10 cellular contexts compared by ENCODE assay signal in genomic region chr11:45209480-45209879, GRCh38.
DNase-seq lines count a peak whose midpoint lies in the region; ATAC-seq and TF ChIP-seq lines count a peak whose summit lies in the region.
"Had no signal": no experiment of that assay in that cellular context is flagged by ENCODE, and none has a peak within 500 bp of the region (broad histone marks: within the 10 kb centered on the region; RNA-seq: fewer than 3 reads in every experiment).

No MANE protein-coding gene starts in this region.

- intact Hi-C loops in vagina (cut with DNase I), result loop anchor here (5.0 kb wide), 1 partner anchor 62 kb away; the partner anchor contains the start of gene PRDM11
- intact Hi-C loops in activated CD4-positive, alpha-beta T cell treated with anti-CD3 and anti-CD28 coated beads for 36 hours (cut with DNase I, micrococcal nuclease), result no loop called here

- H3K27ac ChIP-seq in iPS-20b (ENCODE audit: low read length) (no peak overlapping the region), rectal smooth muscle tissue (ENCODE audit: low read depth, low read length) (peak overlapping the region; percentile 93), vagina (peak overlapping the region; percentile 83)

- no peak for TF ChIP-seq CTCF in vagina (IDR thresholded peaks at IDR 0.05)

- no peak overlapping the region; the same call in 1 of the 2 replicates for H3K4me3 ChIP-seq in iPS-20b (ENCODE audit: low read length)
- no peak overlapping the region for H3K4me3 ChIP-seq in rectal smooth muscle tissue (ENCODE audit: low read length)
- peak overlapping the region; percentile 9 to 16 for H3K4me3 ChIP-seq in vagina

- no peaks in the 10 kb centered on the region for H3K36me3 Mint-ChIP-seq in activated CD4-positive, alpha-beta memory T cell treated with anti-CD3 and anti-CD28 coated beads, Interleukin-2, amount 10 ng/mL, durations not matched to agents 7 days and 5 days (ENCODE audit: low read depth)
- H3K36me3 Mint-ChIP-seq in activated CD4-positive, alpha-beta T cell treated with anti-CD3 and anti-CD28 coated beads for 36 hours (ENCODE audit: low read depth), result peaks cover 3% of the 10 kb centered on the region

- H3K27ac Mint-ChIP-seq in activated CD4-positive, alpha-beta memory T cell treated with anti-CD3 and anti-CD28 coated beads, Interleukin-2, amount 10 ng/mL, durations not matched to agents 7 days and 5 days, result no peak overlapping the region
- no peak overlapping the region for H3K27ac Mint-ChIP-seq in activated CD4-positive, alpha-beta T cell treated with anti-CD3 and anti-CD28 coated beads for 36 hours
- H3K27ac Mint-ChIP-seq: stimulated activated naive CD8-positive, alpha-beta T cell treated with anti-CD3 and anti-CD28 coated beads, Interleukin-15, Interleukin-2, amounts not matched to agents 100 ng/mL and 50 ng/mL, for 24 hours had no signal

- no peaks in the 10 kb centered on the region for H3K27me3 Mint-ChIP-seq in activated CD4-positive, alpha-beta memory T cell treated with anti-CD3 and anti-CD28 coated beads, Interleukin-2, amount 10 ng/mL, durations not matched to agents 7 days and 5 days
- no peaks in the 10 kb centered on the region for H3K27me3 Mint-ChIP-seq in activated CD4-positive, alpha-beta T cell treated with anti-CD3 and anti-CD28 coated beads for 36 hours
- H3K27me3 Mint-ChIP-seq: stimulated activated naive CD8-positive, alpha-beta T cell treated with anti-CD3 and anti-CD28 coated beads, Interleukin-15, Interleukin-2, amounts not matched to agents 100 ng/mL and 50 ng/mL, for 24 hours had no signal

- H3K4me1 Mint-ChIP-seq in activated CD4-positive, alpha-beta memory T cell treated with anti-CD3 and anti-CD28 coated beads, Interleukin-2, amount 10 ng/mL, durations not matched to agents 7 days and 5 days, result no peaks in the 10 kb centered on the region
- peaks cover 2% of the 10 kb centered on the region for H3K4me1 Mint-ChIP-seq in activated CD4-positive, alpha-beta T cell treated with anti-CD3 and anti-CD28 coated beads for 36 hours

- ATAC-seq in HG03139 (IDR thresholded peaks at IDR 0.05; ENCODE audit: unreplicated experiment), result no peak
- no peak for ATAC-seq in activated CD4-positive, alpha-beta T cell treated with anti-CD3 and anti-CD28 coated beads for 36 hours

- H3K9ac ChIP-seq in iPS-20b (ENCODE audit: low read depth, low read length), result peak overlapping the region; percentile 53; the same call in 1 of the 2 replicates
- no peak overlapping the region for H3K9ac ChIP-seq in rectal smooth muscle tissue (ENCODE audit: low read length)

- POLR2A ChIA-PET in activated CD4-positive, alpha-beta memory T cell treated with anti-CD3 and anti-CD28 coated beads, Interleukin-2, amount 10 ng/mL, durations not matched to agents 7 days and 5 days (lab: Charles Lee), result no interaction called here
- POLR2A ChIA-PET in activated CD4-positive, alpha-beta T cell treated with anti-CD3 and anti-CD28 coated beads for 36 hours (lab: Charles Lee), result no interaction called here

- no peaks in the 10 kb centered on the region for H3K9me3 Mint-ChIP-seq in activated CD4-positive, alpha-beta memory T cell treated with anti-CD3 and anti-CD28 coated beads, Interleukin-2, amount 10 ng/mL, durations not matched to agents 7 days and 5 days
- no peaks in the 10 kb centered on the region for H3K9me3 Mint-ChIP-seq in activated CD4-positive, alpha-beta T cell treated with anti-CD3 and anti-CD28 coated beads for 36 hours (ENCODE audit: low read depth)
- H3K9me3 Mint-ChIP-seq: stimulated activated naive CD8-positive, alpha-beta T cell treated with anti-CD3 and anti-CD28 coated beads, Interleukin-15, Interleukin-2, amounts not matched to agents 100 ng/mL and 50 ng/mL, for 24 hours had no signal

- peak; percentile 40 to 63 for DNase-seq in NCI-H524 (lab: John Stamatoyannopoulos, UW)
- DNase-seq in NCI-H524 treated with DMSO at 0.1 percent for 48 hours (lab: John Stamatoyannopoulos, UW), result no peak
- no peak for DNase-seq in vagina (ENCODE audit: extremely low spot score in 2 of 2)
- no peak for DNase-seq in activated CD4-positive, alpha-beta memory T cell treated with anti-CD3 and anti-CD28 coated beads, Interleukin-2, amount 10 ng/mL, durations not matched to agents 7 days and 5 days
- DNase-seq in activated CD4-positive, alpha-beta T cell treated with anti-CD3 and anti-CD28 coated beads for 36 hours, result no peak
- DNase-seq: NCI-H748 treated with DMSO at 0.1 percent for 48 hours had no signal

- H3K4me1 ChIP-seq in iPS-20b (ENCODE audit: insufficient read depth, low read length) (peaks cover 6% of the 10 kb centered on the region; the same call in 1 of the 2 replicates), rectal smooth muscle tissue (ENCODE audit: control insufficient read depth, insufficient read depth, low read length) (peaks cover 16% of the 10 kb centered on the region), vagina (peaks cover 27% of the 10 kb centered on the region)

- H3K36me3 ChIP-seq in iPS-20b (ENCODE audit: insufficient read depth, low read depth, low read length) (no peaks in the 10 kb centered on the region), rectal smooth muscle tissue (ENCODE audit: control insufficient read depth, insufficient read depth, low read length) (no peaks in the 10 kb centered on the region), vagina (peaks cover 0 to 21% of the 10 kb centered on the region in 2 donors)

- CTCF ChIA-PET in activated CD4-positive, alpha-beta memory T cell treated with anti-CD3 and anti-CD28 coated beads, Interleukin-2, amount 10 ng/mL, durations not matched to agents 7 days and 5 days (lab: Charles Lee), result no interaction called here
- CTCF ChIA-PET in activated CD4-positive, alpha-beta T cell treated with anti-CD3 and anti-CD28 coated beads for 36 hours (lab: Charles Lee), result interaction anchor here (0.7 kb wide), 1 partner anchor 112 kb away, joined by 3 read pairs; no protein-coding TSS in a partner anchor

- H3K27me3 ChIP-seq in iPS-20b (ENCODE audit: insufficient read depth, low read length) (no peaks in the 10 kb centered on the region), rectal smooth muscle tissue (ENCODE audit: control insufficient read depth, insufficient read depth, low read length) (no peaks in the 10 kb centered on the region), vagina (no peaks in the 10 kb centered on the region)

- no peak for TF ChIP-seq POLR2A in vagina (IDR thresholded peaks at IDR 0.05)

- no peaks in the 10 kb centered on the region for H3K9me3 ChIP-seq in iPS-20b (ENCODE audit: insufficient read depth, low read depth, low read length)
- H3K9me3 ChIP-seq in vagina, result no peaks in the 10 kb centered on the region

- no peak overlapping the region for H3K4me3 Mint-ChIP-seq in activated CD4-positive, alpha-beta memory T cell treated with anti-CD3 and anti-CD28 coated beads, Interleukin-2, amount 10 ng/mL, durations not matched to agents 7 days and 5 days
- no peak overlapping the region for H3K4me3 Mint-ChIP-seq in activated CD4-positive, alpha-beta T cell treated with anti-CD3 and anti-CD28 coated beads for 36 hours
- H3K4me3 Mint-ChIP-seq: stimulated activated naive CD8-positive, alpha-beta T cell treated with anti-CD3 and anti-CD28 coated beads, Interleukin-15, Interleukin-2, amounts not matched to agents 100 ng/mL and 50 ng/mL, for 24 hours had no signal

Comparison
In these comparisons a context has a peak if more than half of its experiments do, and no peak if none do; other contexts are left out.
1. DNase-seq: peak in NCI-H524 (2 of 2); none in NCI-H524 treated with DMSO at 0.1 percent for 48 hours (single experiment), vagina (0 of 2), activated CD4-positive, alpha-beta memory T cell treated with anti-CD3 and anti-CD28 coated beads, Interleukin-2, amount 10 ng/mL, durations not matched to agents 7 days and 5 days (single experiment) and activated CD4-positive, alpha-beta T cell treated with anti-CD3 and anti-CD28 coated beads for 36 hours (single experiment).
2. H3K4me3 ChIP-seq: peak in vagina (2 of 2); none in iPS-20b (single experiment) and rectal smooth muscle tissue (single experiment).